ENCODE assay signal across 1 cellular context in genomic region chr3:154888386-154888785, GRCh38.
TF ChIP-seq lines count a peak whose summit lies in the region.

No MANE protein-coding gene starts in this region.

TF ChIP-seq in IMR-90, 13 proteins besides CTCF, POLR2A, EP300 and RAD21:
- TF ChIP-seq FOS (IDR thresholded peaks at IDR 0.05; ENCODE audit: low read depth, low read length) (no peak), BHLHE40 (IDR thresholded peaks at IDR 0.05; ENCODE audit: low read depth, low read length) (no peak)
TF ChIP-seq in IMR-90: peak in this region for 0.
